In the genomic region with DNA sequence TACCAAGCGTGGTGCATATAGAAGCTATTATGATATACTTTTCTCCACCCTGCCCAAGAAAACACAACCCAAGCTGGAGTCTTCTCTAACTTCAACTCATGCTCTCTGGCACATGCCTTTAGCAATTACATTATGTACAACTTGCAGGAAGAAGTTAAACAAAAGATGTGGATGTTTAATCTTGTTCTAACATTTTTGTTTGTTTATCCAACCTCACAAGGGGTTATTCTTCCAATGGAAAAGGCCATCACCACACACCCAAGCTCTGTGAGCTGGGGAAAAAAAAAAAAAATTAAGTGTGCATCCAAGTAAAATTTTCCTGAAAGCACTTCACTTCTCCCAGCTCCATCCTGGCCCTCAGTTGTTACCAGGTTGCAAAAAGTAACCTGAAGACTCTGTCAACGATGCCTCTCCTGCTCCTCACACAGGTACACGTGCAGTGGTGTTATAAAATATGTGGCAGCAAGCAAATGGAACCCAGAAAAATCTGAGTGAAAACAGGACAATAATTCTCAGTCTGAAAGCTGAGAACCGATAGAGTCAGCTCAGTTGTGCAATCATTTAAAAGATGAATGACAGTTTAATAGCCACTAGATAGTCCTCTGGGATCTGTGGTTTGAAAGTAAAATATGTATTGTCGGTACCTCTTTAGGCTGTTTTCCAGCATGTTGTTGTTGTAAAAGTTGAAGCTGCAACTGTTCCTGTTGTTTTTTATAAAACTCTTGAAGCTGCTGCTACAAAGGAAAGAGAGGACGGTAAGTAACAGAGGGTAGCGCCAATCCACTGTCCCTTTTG, we compare ENCODE assay signal across 10 cellular contexts.
A peak's percentile ranks its signal among the peaks of the same experiment; 100 is the strongest.
DNase-seq lines count a peak whose midpoint lies in the region; ATAC-seq, FAIRE-seq and TF ChIP-seq lines count a peak whose summit lies in the region.
"Had no signal": no experiment of that assay in that cellular context is flagged by ENCODE, and none has a peak within 500 bp of the region (broad histone marks: within the 10 kb centered on the region; RNA-seq: fewer than 3 reads in every experiment).

No MANE protein-coding gene starts in this region.

- DNase-seq in AG20443 (ENCODE audit: low spot score) (peak; percentile 23), IMR-90 (peak; percentile 40), HUDEP-2 (lab: John Stamatoyannopoulos, UW; ENCODE audit: unreplicated experiment in 76 of 76) (no peak), AML-193 (lab: John Stamatoyannopoulos, UW) (no peak), H54 (ENCODE audit: insufficient read length, low spot score) (no peak), testis (no peak)
- DNase-seq: endodermal cell, midbrain had no signal

- TF ChIP-seq POLR2A in IMR-90 (IDR thresholded peaks at IDR 0.05; ENCODE audit: low read depth, low read length), result no peak
- TF ChIP-seq POLR2A in H54 (IDR thresholded peaks at IDR 0.05; ENCODE audit: low read depth, low read length), result no peak
- TF ChIP-seq POLR2A in testis (IDR thresholded peaks at IDR 0.05), result no peak

- H4K20me1 ChIP-seq in IMR-90 (ENCODE audit: insufficient read depth, low read length), result peaks cover 55% of the 10 kb centered on the region

- H3K4me1 ChIP-seq in IMR-90 (ENCODE audit: control insufficient read depth, insufficient read depth, low read length) (peaks cover 42% of the 10 kb centered on the region), mucosa of rectum (ENCODE audit: control insufficient read depth in 2 of 2, insufficient read depth in 2 of 2, low read length in 2 of 2) (peaks cover 70 to 77% of the 10 kb centered on the region in 2 donors), testis (no peaks in the 10 kb centered on the region)

- TF ChIP-seq RAD21 in IMR-90 (IDR thresholded peaks at IDR 0.05; ENCODE audit: low read length), result no peak

- peaks cover 31% of the 10 kb centered on the region for H3K9me1 ChIP-seq in IMR-90 (ENCODE audit: insufficient read depth, low read length)

- H3K23ac ChIP-seq in IMR-90 (ENCODE audit: low read depth, low read length), result peak overlapping the region; percentile 79; the same call in 1 of the 2 replicates

- intact Hi-C loops in IMR-90 (cut with micrococcal nuclease), result loop anchor here (10.0 kb wide), 1 partner anchor 603 kb away; no protein-coding TSS in a partner anchor
- intact Hi-C loops in testis (cut with DNase I; ENCODE audit: low total_unique reads), result no loop called here

- no TSS peak for BruUV-seq in IMR-90 (replicated peaks; lab: Mats Ljungman, UMichigan)

- no peak overlapping the region for H4K5ac ChIP-seq in IMR-90 (ENCODE audit: low read depth, low read length)

- H2BK5ac ChIP-seq in IMR-90 (ENCODE audit: low read depth, low read length, poor library complexity, severe bottlenecking), result peak overlapping the region; percentile 31

- peak overlapping the region; percentile 32; the same call in 1 of the 2 replicates for H2BK20ac ChIP-seq in IMR-90 (ENCODE audit: low read depth, low read length)

- WGBS in IMR-90 (ENCODE audit: extremely low coverage in 2 of 2, insufficient read length in 1 of 2), 2 experiments, result 24% methylated on average over 3 of the region's 7 CpGs; no CpG with 5 or more reads in 1 of the 2 experiments
- WGBS in testis, 2 donors, result 70 to 74% methylated on average over 7 of the region's 7 CpGs

- TF ChIP-seq CTCF in IMR-90 (conservative IDR thresholded peaks at IDR 0.05; ENCODE audit: low read depth, low read length) (no peak), testis (IDR thresholded peaks at IDR 0.05) (no peak)

- H2BK15ac ChIP-seq in IMR-90 (ENCODE audit: low read depth, low read length), result no peak overlapping the region

- H3K14ac ChIP-seq in IMR-90 (replicated peaks; ENCODE audit: low read depth, low read length), result peak overlapping the region; percentile 47

- ATAC-seq in IMR-90 (ENCODE audit: low read depth), result no peak

- H3K18ac ChIP-seq in IMR-90 (ENCODE audit: low read depth, low read length), result peak overlapping the region; percentile 21; the same call in 1 of the 2 replicates

- no peak overlapping the region for H3K9ac ChIP-seq in IMR-90 (ENCODE audit: low read depth, low read length)
- H3K9ac ChIP-seq in mucosa of rectum (ENCODE audit: low read depth in 1 of 2, low read length in 2 of 2), result peak overlapping the region in 1 of 2 donors; percentile 1

- peaks cover 34% of the 10 kb centered on the region for H3K36me3 ChIP-seq in IMR-90 (ENCODE audit: control insufficient read depth, insufficient read depth, low read length)
- H3K36me3 ChIP-seq in mucosa of rectum (ENCODE audit: control insufficient read depth in 2 of 2, insufficient read depth in 2 of 2, low read length in 2 of 2), result peaks cover 21 to 22% of the 10 kb centered on the region in 2 donors
- no peaks in the 10 kb centered on the region for H3K36me3 ChIP-seq in testis (ENCODE audit: low read depth, missing control alignments)

- peaks cover 34 to 85% of the 10 kb centered on the region in 2 experiments for H3K79me1 ChIP-seq in IMR-90 (ENCODE audit: low read depth in 1 of 2, low read length in 2 of 2)

- no peak overlapping the region for H2BK120ac ChIP-seq in IMR-90 (ENCODE audit: low read depth, low read length)

- H3K4ac ChIP-seq in IMR-90 (ENCODE audit: low read depth, low read length), result peak overlapping the region; percentile 56

- H3K9me3 ChIP-seq in IMR-90 (ENCODE audit: control insufficient read depth, insufficient read depth, low read length), result no peaks in the 10 kb centered on the region
- no peaks in the 10 kb centered on the region for H3K9me3 ChIP-seq in mucosa of rectum (ENCODE audit: control insufficient read depth in 2 of 2, low read length in 2 of 2)
- no peaks in the 10 kb centered on the region for H3K9me3 ChIP-seq in testis

- dilution Hi-C loops in IMR-90 (cut with HindIII; ENCODE audit: low sequenced_read_pairs, unreplicated experiment), result no loop called here

- H3K56ac ChIP-seq in IMR-90 (ENCODE audit: extremely low read depth, insufficient read depth, low read length), result no peak overlapping the region

- H2AFZ ChIP-seq in IMR-90 (replicated peaks; ENCODE audit: low read length, poor library complexity), result no peak overlapping the region

- peak overlapping the region; percentile 29 for H4K91ac ChIP-seq in IMR-90 (ENCODE audit: insufficient read depth, low read depth, low read length)

- POLR2A ChIA-PET in IMR-90 (lab: Charles Lee; ENCODE audit: unreplicated experiment), result no interaction called here

- peak overlapping the region; percentile 63; the same call in 1 of the 2 replicates for H3K4me2 ChIP-seq in IMR-90 (ENCODE audit: low read depth, low read length)

- no peak for FAIRE-seq in H54 (lab: Jason Lieb, UNC)

- CTCF ChIA-PET in IMR-90 (lab: Yijun Ruan, JAX), result interaction anchor here (0.5 to 0.6 kb wide), 2 partner anchors 257 to 314 kb away, joined by 4 to 6 read pairs; no protein-coding TSS in a partner anchor

- H3K27ac ChIP-seq in IMR-90 (ENCODE audit: insufficient read depth, low read length) (no peak overlapping the region; the same call in 1 of the 2 replicates), angular gyrus (ENCODE audit: low read depth, low read length) (peak overlapping the region; percentile 14), mucosa of rectum (ENCODE audit: low read depth in 2 of 2, low read length in 2 of 2) (peak overlapping the region; percentile 92 to 96), testis (no peak overlapping the region)

- H2AK5ac ChIP-seq in IMR-90 (ENCODE audit: low read depth, low read length), result peak overlapping the region; percentile 48; the same call in 1 of the 2 replicates

- in situ Hi-C loops in IMR-90 (cut with MboI; ENCODE audit: low sequenced_read_pairs), result no loop called here

- H3K4me3 ChIP-seq in IMR-90 (ENCODE audit: insufficient read depth, low read depth, low read length) (no peak overlapping the region), mucosa of rectum (ENCODE audit: low read length in 2 of 2) (no peak overlapping the region), testis (no peak overlapping the region)

- peak overlapping the region in 1 of 2 experiments; percentile 51; a peak in 2 of 4 replicates for H4K8ac ChIP-seq in IMR-90 (ENCODE audit: low read depth in 2 of 2, low read length in 2 of 2)

- no peak overlapping the region for H2AK9ac ChIP-seq in IMR-90 (replicated peaks; ENCODE audit: low read depth, low read length, poor library complexity)

- H3K27me3 ChIP-seq in IMR-90 (ENCODE audit: control insufficient read depth, insufficient read depth, low read length) (no peaks in the 10 kb centered on the region), mucosa of rectum (ENCODE audit: control insufficient read depth in 2 of 2, insufficient read depth in 2 of 2, low read length in 2 of 2) (no peaks in the 10 kb centered on the region), testis (no peaks in the 10 kb centered on the region)

TF ChIP-seq in IMR-90, 13 proteins besides CTCF, POLR2A, EP300 and RAD21:
- TF ChIP-seq MXI1 (IDR thresholded peaks at IDR 0.05; ENCODE audit: borderline replicate concordance, low read depth, low read length), result no peak
- TF ChIP-seq MAZ (IDR thresholded peaks at IDR 0.05; ENCODE audit: borderline replicate concordance, low read depth, low read length), result no peak
- TF ChIP-seq CEBPB (IDR thresholded peaks at IDR 0.05; ENCODE audit: low read depth, low read length), result peak; percentile 87
TF ChIP-seq in IMR-90: peak in this region for 1.

Comparison
In these comparisons a context has a peak if more than half of its experiments do, and no peak if none do; other contexts are left out.
1. DNase-seq: peak in AG20443 (single experiment) and IMR-90 (single experiment); none in HUDEP-2 (0 of 76), AML-193 (0 of 2), H54 (single experiment) and testis (single experiment).
2. H3K27ac ChIP-seq: peak in angular gyrus (single experiment) and mucosa of rectum (2 of 2); none in IMR-90 (single experiment) and testis (0 of 2).